Comparison of ENCODE assay signal across 1 cellular context in genomic region chr18:54223568-54224241, GRCh38.
TF ChIP-seq lines count a peak whose summit lies in the region.

No MANE protein-coding gene starts in this region.

TF ChIP-seq in SK-N-SH, 30 proteins besides CTCF, POLR2A, EP300 and RAD21 (continued from another document):
- TF ChIP-seq POLR2AphosphoS5 (IDR thresholded peaks at IDR 0.05; ENCODE audit: low read depth, low read length) (no peak), YY1 (IDR thresholded peaks at IDR 0.05; ENCODE audit: low read depth) (no peak), REST (IDR thresholded peaks at IDR 0.05; ENCODE audit: low read depth, low read length) (no peak), ZBTB33 (IDR thresholded peaks at IDR 0.05; ENCODE audit: borderline replicate concordance, low read depth) (no peak), NFIC (IDR thresholded peaks at IDR 0.05; ENCODE audit: borderline replicate concordance) (peak; percentile 74), MAX (IDR thresholded peaks at IDR 0.05; ENCODE audit: low read depth) (peak; percentile 58), TAF1 (IDR thresholded peaks at IDR 0.05; ENCODE audit: borderline replicate concordance, low read depth, low read length) (no peak), NRF1 (IDR thresholded peaks at IDR 0.05; ENCODE audit: low read depth, low read length) (no peak), GABPA (IDR thresholded peaks at IDR 0.05; ENCODE audit: low read depth) (no peak), RXRA (IDR thresholded peaks at IDR 0.05; ENCODE audit: borderline replicate concordance, low read depth) (no peak), FOXM1 (IDR thresholded peaks at IDR 0.05; ENCODE audit: low read depth) (no peak), IRF3 (IDR thresholded peaks at IDR 0.05; ENCODE audit: low read depth, low read length) (no peak), FOSL2 (IDR thresholded peaks at IDR 0.05; ENCODE audit: borderline replicate concordance, low read depth) (peak; percentile 4; the same call in 1 of the 2 replicates), JUND (IDR thresholded peaks at IDR 0.05) (no peak), MEF2A (IDR thresholded peaks at IDR 0.05; ENCODE audit: borderline replicate concordance, low read depth) (no peak), PBX3 (IDR thresholded peaks at IDR 0.05) (peak; percentile 35; the same call in 1 of the 2 replicates), USF1 (IDR thresholded peaks at IDR 0.05; ENCODE audit: borderline replicate concordance, low read depth) (no peak), RFX5 (IDR thresholded peaks at IDR 0.05; ENCODE audit: low read length) (no peak), TEAD4 (IDR thresholded peaks at IDR 0.05; ENCODE audit: borderline replicate concordance, insufficient read depth) (no peak), USF2 (IDR thresholded peaks at IDR 0.05; ENCODE audit: borderline replicate concordance, low read depth, low read length) (no peak), GATA2 (CRISPR knock-in tag; IDR thresholded peaks at IDR 0.05) (no peak), RCOR1 (IDR thresholded peaks at IDR 0.05; ENCODE audit: low read length) (no peak), CHD2 (IDR thresholded peaks at IDR 0.05; ENCODE audit: low read length, partially characterized antibody) (no peak), FOXJ3 (CRISPR knock-in tag; IDR thresholded peaks at IDR 0.05) (no peak), ELF1 (IDR thresholded peaks at IDR 0.05) (no peak), EZH2phosphoT487 (IDR thresholded peaks at IDR 0.05; ENCODE audit: borderline replicate concordance, low read depth) (no peak)
TF ChIP-seq in SK-N-SH: peak in this region for 6.
